Comparison of ENCODE assay signal across 31 cellular contexts in genomic region chr5:98840946-98841345, GRCh38.
"Had no signal": no experiment of that assay in that cellular context is flagged by ENCODE, and none has a peak within 500 bp of the region (broad histone marks: within the 10 kb centered on the region; RNA-seq: fewer than 3 reads in every experiment).

No MANE protein-coding gene starts in this region.

- H3K36me3 ChIP-seq: ascending aorta had no signal

- FAIRE-seq: bronchial epithelial cell, TTC549 had no signal

- H3K27me3 ChIP-seq: ascending aorta had no signal

- ATAC-seq: activated CD8-positive, alpha-beta T cell treated with anti-CD3 and anti-CD28 coated beads for 36 hours; activated naive CD8-positive, alpha-beta T cell treated with anti-CD3 and anti-CD28 coated beads, Interleukin-2, amount 50 U/mL, for 24 hours; activated T-cell treated with anti-CD3 and anti-CD28 coated beads, Interleukin-2, amount 50 U/mL, for 4 hours; activated T-cell treated with anti-CD3 and anti-CD28 coated beads, Interleukin-2, amount 50 U/mL, for 72 hours; activated T-helper 17 cell treated with anti-CD3 and anti-CD28 coated beads, Interleukin-2, amount 50 U/mL, for 72 hours had no signal

- DNase-seq: activated B cell treated with CpG ODN at 0.5 μM for 24 hours; activated CD4-positive, alpha-beta memory T cell treated with anti-CD3 and anti-CD28 coated beads for 36 hours; activated CD4-positive, alpha-beta T cell treated with anti-CD3 and anti-CD28 coated beads for 4 hours; activated CD4-positive, alpha-beta T cell treated with anti-CD3 and anti-CD28 coated beads, Interleukin-2, amount 10 ng/mL, durations not matched to agents 24 days and 14 days; activated CD4-positive, alpha-beta T cell treated with anti-CD3 and anti-CD28 coated beads, Interleukin-2, amount 50 U/mL, for 1 hour; activated CD4-positive, alpha-beta T cell treated with anti-CD3 and anti-CD28 coated beads, Interleukin-2, amount 50 U/mL, for 4 hours; activated CD4-positive, CD25-positive, alpha-beta regulatory T cell treated with anti-CD3 and anti-CD28 coated beads, Interleukin-2, amount 50 U/mL, for 72 hours; activated CD8-positive, alpha-beta memory T cell treated with anti-CD3 and anti-CD28 coated beads, Interleukin-2, amount 50 U/mL, for 4 hours; activated CD8-positive, alpha-beta T cell treated with anti-CD3 and anti-CD28 coated beads for 36 hours; activated effector memory CD4-positive, alpha-beta T cell treated with anti-CD3 and anti-CD28 coated beads, Interleukin-2, amount 50 U/mL, for 16 hours; activated gamma-delta T cell treated with Interleukin-2 at 50 U/mL for 16 hours; activated naive CD4-positive, alpha-beta T cell; activated naive CD4-positive, alpha-beta T cell treated with anti-CD3 and anti-CD28 coated beads for 36 hours; activated naive CD8-positive, alpha-beta T cell treated with anti-CD3 and anti-CD28 coated beads, Interleukin-2, amount 10 ng/mL, durations not matched to agents 7 days and 5 days; activated naive CD8-positive, alpha-beta T cell treated with anti-CD3 and anti-CD28 coated beads, Interleukin-2, amount 50 U/mL, for 24 hours; activated T-cell treated with anti-CD3 and anti-CD28 coated beads for 4 hours; activated T-cell treated with anti-CD3 and anti-CD28 coated beads, Interleukin-2, amount 50 U/mL, for 1 hour; activated T-cell treated with anti-CD3 and anti-CD28 coated beads, Interleukin-2, amount 50 U/mL, for 4 hours; activated T-cell treated with anti-CD3 and anti-CD28 coated beads, Interleukin-2, amount 50 U/mL, for 72 hours; amygdala; anterior cingulate cortex; cerebellar nuclear complex; SW 1271; T-helper 1 cell; T-helper 2 cell; T-helper 9 cell had no signal

- H3K4me1 ChIP-seq: ascending aorta had no signal

- H3K27ac ChIP-seq: ascending aorta, VCaP had no signal

- H3K4me3 ChIP-seq: ascending aorta had no signal

- H3K9me3 ChIP-seq: ascending aorta had no signal
